ENCODE assay signal across 1 cellular context in genomic region chr6:34196116-34196832, GRCh38.
TF ChIP-seq lines count a peak whose summit lies in the region.

No MANE protein-coding gene starts in this region.

TF ChIP-seq in HEK293, 187 proteins besides CTCF, POLR2A, EP300 and RAD21 (continued from another document):
- TF ChIP-seq, protein P1, sequence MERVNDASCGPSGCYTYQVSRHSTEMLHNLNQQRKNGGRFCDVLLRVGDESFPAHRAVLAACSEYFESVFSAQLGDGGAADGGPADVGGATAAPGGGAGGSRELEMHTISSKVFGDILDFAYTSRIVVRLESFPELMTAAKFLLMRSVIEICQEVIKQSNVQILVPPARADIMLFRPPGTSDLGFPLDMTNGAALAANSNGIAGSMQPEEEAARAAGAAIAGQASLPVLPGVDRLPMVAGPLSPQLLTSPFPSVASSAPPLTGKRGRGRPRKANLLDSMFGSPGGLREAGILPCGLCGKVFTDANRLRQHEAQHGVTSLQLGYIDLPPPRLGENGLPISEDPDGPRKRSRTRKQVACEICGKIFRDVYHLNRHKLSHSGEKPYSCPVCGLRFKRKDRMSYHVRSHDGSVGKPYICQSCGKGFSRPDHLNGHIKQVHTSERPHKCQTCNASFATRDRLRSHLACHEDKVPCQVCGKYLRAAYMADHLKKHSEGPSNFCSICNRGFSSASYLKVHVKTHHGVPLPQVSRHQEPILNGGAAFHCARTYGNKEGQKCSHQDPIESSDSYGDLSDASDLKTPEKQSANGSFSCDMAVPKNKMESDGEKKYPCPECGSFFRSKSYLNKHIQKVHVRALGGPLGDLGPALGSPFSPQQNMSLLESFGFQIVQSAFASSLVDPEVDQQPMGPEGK (tag by site-specific recombination; IDR thresholded peaks at IDR 0.05) = peak; percentile 38; the same call in 1 of the 2 replicates
TF ChIP-seq in HEK293: peak in this region for 31.
